16 cellular contexts compared by ENCODE assay signal in the genomic region with DNA sequence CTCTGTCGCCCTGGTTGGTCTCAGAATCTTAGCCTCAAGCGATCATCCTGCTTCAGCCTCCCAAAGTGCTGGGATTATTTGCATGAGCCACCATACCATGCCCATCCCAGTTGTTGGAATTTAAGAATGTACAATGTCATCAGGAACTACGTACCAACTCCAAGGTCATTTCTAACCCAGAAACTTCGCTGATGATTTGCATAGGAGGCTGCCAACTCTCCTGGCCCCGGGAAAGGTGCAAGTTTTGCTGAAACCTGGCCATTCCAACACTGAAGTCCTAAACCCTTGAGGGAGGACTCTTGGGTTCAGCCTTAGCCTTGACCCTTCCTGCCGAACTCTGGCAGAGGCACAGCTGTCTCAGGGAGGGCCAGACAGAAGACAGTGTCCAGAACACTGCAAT. TPM values are rescaled to one million over a fixed set of nuclear protein-coding genes. Genes with fewer than 3 reads are reported as not detected.
DNase-seq lines count a peak whose midpoint lies in the region; ATAC-seq and TF ChIP-seq lines count a peak whose summit lies in the region.
"Had no signal": no experiment of that assay in that cellular context is flagged by ENCODE, and none has a peak within 500 bp of the region (broad histone marks: within the 10 kb centered on the region; RNA-seq: fewer than 3 reads in every experiment).

No MANE protein-coding gene starts in this region.

- TF ChIP-seq CTCF in left ventricle myocardium inferior (IDR thresholded peaks at IDR 0.05; ENCODE audit: borderline replicate concordance) (no peak), dorsolateral prefrontal cortex (IDR thresholded peaks at IDR 0.05 in 54 of 56, conservative IDR thresholded peaks at IDR 0.05 in 2 of 56; ENCODE audit: low read depth in 1 of 56, partially characterized antibody in 56 of 56) (no peak)

- no peak overlapping the region for H2BK120ac ChIP-seq in mesendoderm (ENCODE audit: low read depth, low read length)

- TF ChIP-seq POLR2A in GM18505 (IDR thresholded peaks at IDR 0.05; ENCODE audit: borderline replicate concordance, extremely low read depth, insufficient read depth, insufficient read length), result no peak

- ATAC-seq in Right ventricle myocardium superior (ENCODE audit: poor library complexity) (no peak), GM18505 (IDR thresholded peaks at IDR 0.05; ENCODE audit: unreplicated experiment) (no peak), GM18520 (IDR thresholded peaks at IDR 0.05; ENCODE audit: unreplicated experiment) (no peak)

- H3K23ac ChIP-seq in mesendoderm (ENCODE audit: low read length), result no peak overlapping the region

- no peak overlapping the region for H3K4ac ChIP-seq in mesendoderm (ENCODE audit: low read depth, low read length)

- DNase-seq in left ventricle myocardium inferior (no peak), Right ventricle myocardium superior (no peak), dorsolateral prefrontal cortex (no peak), mesendoderm (no peak), C1 segment of cervical spinal cord (lab: John Stamatoyannopoulos, UW) (no peak), amygdala (lab: John Stamatoyannopoulos, UW) (no peak)
- DNase-seq: COR-L47; DMS153; NCI-H1930; NCI-H2171; NCI-H446; NK-92 treated with Interleukin-12 subunit alpha and Interleukin-12 subunit beta, amount 100 ng/mL, for 24 hours; SJCRH30 had no signal

- H3K79me1 ChIP-seq in mesendoderm (ENCODE audit: low read length), result peaks cover 5% of the 10 kb centered on the region

- no peaks in the 10 kb centered on the region for H3K9me3 ChIP-seq in left ventricle myocardium inferior (replicated peaks)
- H3K9me3 ChIP-seq: BLaER1 treated with 17β-estradiol and CSF1 and Interleukin-3, amounts not matched to agents 10 nM and 100 nM; SJCRH30 had no signal

- H3K27me3 ChIP-seq in left ventricle myocardium inferior (ENCODE audit: low read depth) (no peaks in the 10 kb centered on the region), dorsolateral prefrontal cortex (no peaks in the 10 kb centered on the region), mesendoderm (ENCODE audit: insufficient read depth, low read length, poor library complexity) (no peaks in the 10 kb centered on the region)
- H3K27me3 ChIP-seq: BLaER1 treated with 17β-estradiol and CSF1 and Interleukin-3, amounts not matched to agents 10 nM and 100 nM; SJCRH30 had no signal

- H3K27ac ChIP-seq in left ventricle myocardium inferior (replicated peaks) (peak overlapping the region; percentile 96), dorsolateral prefrontal cortex (peak overlapping the region in 38 of 59 donors; percentile 24 to 99 (median 94)), mesendoderm (ENCODE audit: low read depth, low read length) (no peak overlapping the region)
- H3K27ac ChIP-seq: BLaER1 treated with 17β-estradiol and CSF1 and Interleukin-3, amounts not matched to agents 10 nM and 100 nM; SJCRH30 had no signal

- no peaks in the 10 kb centered on the region for H3K36me3 ChIP-seq in left ventricle myocardium inferior
- no peaks in the 10 kb centered on the region for H3K36me3 ChIP-seq in mesendoderm (ENCODE audit: control insufficient read depth, insufficient read depth, low read length)
- H3K36me3 ChIP-seq: BLaER1 treated with 17β-estradiol and CSF1 and Interleukin-3, amounts not matched to agents 10 nM and 100 nM; SJCRH30 had no signal

- H2BK15ac ChIP-seq in mesendoderm (replicated peaks; ENCODE audit: low read depth), result no peak overlapping the region

- intact Hi-C loops in left ventricle myocardium inferior (cut with micrococcal nuclease) (no loop called here), Right ventricle myocardium superior (cut with DNase I) (no loop called here), dorsolateral prefrontal cortex (cut with DNase I) (no loop called here)

- no peak overlapping the region for H4K8ac ChIP-seq in mesendoderm (ENCODE audit: low read depth, low read length)

- H3K4me1 ChIP-seq in left ventricle myocardium inferior (peaks cover 81% of the 10 kb centered on the region), mesendoderm (ENCODE audit: control insufficient read depth, low read depth, low read length) (peaks cover 32% of the 10 kb centered on the region)

- WGBS in mesendoderm (ENCODE audit: extremely low coverage, insufficient coverage, low lambda C conversion rate), result no CpG with 5 or more reads among the region's 6 CpGs

- no peak overlapping the region for H3K18ac ChIP-seq in mesendoderm (ENCODE audit: low read length)

- peak overlapping the region; percentile 56 for H3K56ac ChIP-seq in mesendoderm (ENCODE audit: low read length)

- H4K5ac ChIP-seq in mesendoderm (ENCODE audit: low read length), result no peak overlapping the region

- peak overlapping the region; percentile 88 for H2AK5ac ChIP-seq in mesendoderm (ENCODE audit: low read length)

- no peak overlapping the region for H3K4me2 ChIP-seq in mesendoderm (ENCODE audit: low read length)

- H2BK5ac ChIP-seq in mesendoderm (ENCODE audit: low read length), result peak overlapping the region; percentile 4

- no peak overlapping the region for H3K9ac ChIP-seq in mesendoderm (ENCODE audit: low read length)
- H3K9ac ChIP-seq: BLaER1 treated with 17β-estradiol and CSF1 and Interleukin-3, amounts not matched to agents 10 nM and 100 nM had no signal

- H3K4me3 ChIP-seq in left ventricle myocardium inferior, result no peak overlapping the region
- no peak overlapping the region for H3K4me3 ChIP-seq in dorsolateral prefrontal cortex
- no peak overlapping the region for H3K4me3 ChIP-seq in mesendoderm (ENCODE audit: low read length)
- H3K4me3 ChIP-seq: BLaER1 treated with 17β-estradiol and CSF1 and Interleukin-3, amounts not matched to agents 10 nM and 100 nM; SJCRH30 had no signal

- peaks cover 6% of the 10 kb centered on the region for H3K79me2 ChIP-seq in mesendoderm (ENCODE audit: control insufficient read depth, insufficient read depth, low read length)

RNA-seq across cellular contexts. Expression of a gene that starts 2.9 kb away (rescaled TPM):
- total RNA-seq in left ventricle myocardium inferior (63.5 TPM), Right ventricle myocardium superior (61.6 TPM), dorsolateral prefrontal cortex (10 to 100 TPM; 29.4 to 72.9 (median 48.3) TPM)
- 13.8 TPM for polyA plus RNA-seq in mesendoderm (2013, experiment 1 of 2)
- polyA plus RNA-seq in mesendoderm (2013, experiment 2 of 2), result 14.1 TPM
